1 cellular context compared by ENCODE assay signal in genomic region chr13:49512578-49512977, GRCh38.
TF ChIP-seq lines count a peak whose summit lies in the region.

No MANE protein-coding gene starts in this region.

TF ChIP-seq in liver, 16 proteins besides CTCF, POLR2A, EP300 and RAD21 (continued from another document):
- TF ChIP-seq MAX (IDR thresholded peaks at IDR 0.05) (peak; percentile 54), HNF4A (conservative IDR thresholded peaks at IDR 0.05) (peak; percentile 34 to 48), GABPA (IDR thresholded peaks at IDR 0.05 in 1 of 2, conservative IDR thresholded peaks at IDR 0.05 in 1 of 2) (no peak), FOXA2 (IDR thresholded peaks at IDR 0.05) (no peak), SP1 (IDR thresholded peaks at IDR 0.05) (peak; percentile 22), JUND (IDR thresholded peaks at IDR 0.05) (peak in 1 of 2 donors; percentile 16), ZBTB33 (IDR thresholded peaks at IDR 0.05) (no peak), YY1 (IDR thresholded peaks at IDR 0.05) (no peak), ATF3 (IDR thresholded peaks at IDR 0.05) (no peak), EGR1 (IDR thresholded peaks at IDR 0.05; ENCODE audit: low read depth in 2 of 2) (no peak), HNF4G (IDR thresholded peaks at IDR 0.05) (no peak), FOXA1 (IDR thresholded peaks at IDR 0.05) (no peak)
- TF ChIP-seq, protein P1, sequence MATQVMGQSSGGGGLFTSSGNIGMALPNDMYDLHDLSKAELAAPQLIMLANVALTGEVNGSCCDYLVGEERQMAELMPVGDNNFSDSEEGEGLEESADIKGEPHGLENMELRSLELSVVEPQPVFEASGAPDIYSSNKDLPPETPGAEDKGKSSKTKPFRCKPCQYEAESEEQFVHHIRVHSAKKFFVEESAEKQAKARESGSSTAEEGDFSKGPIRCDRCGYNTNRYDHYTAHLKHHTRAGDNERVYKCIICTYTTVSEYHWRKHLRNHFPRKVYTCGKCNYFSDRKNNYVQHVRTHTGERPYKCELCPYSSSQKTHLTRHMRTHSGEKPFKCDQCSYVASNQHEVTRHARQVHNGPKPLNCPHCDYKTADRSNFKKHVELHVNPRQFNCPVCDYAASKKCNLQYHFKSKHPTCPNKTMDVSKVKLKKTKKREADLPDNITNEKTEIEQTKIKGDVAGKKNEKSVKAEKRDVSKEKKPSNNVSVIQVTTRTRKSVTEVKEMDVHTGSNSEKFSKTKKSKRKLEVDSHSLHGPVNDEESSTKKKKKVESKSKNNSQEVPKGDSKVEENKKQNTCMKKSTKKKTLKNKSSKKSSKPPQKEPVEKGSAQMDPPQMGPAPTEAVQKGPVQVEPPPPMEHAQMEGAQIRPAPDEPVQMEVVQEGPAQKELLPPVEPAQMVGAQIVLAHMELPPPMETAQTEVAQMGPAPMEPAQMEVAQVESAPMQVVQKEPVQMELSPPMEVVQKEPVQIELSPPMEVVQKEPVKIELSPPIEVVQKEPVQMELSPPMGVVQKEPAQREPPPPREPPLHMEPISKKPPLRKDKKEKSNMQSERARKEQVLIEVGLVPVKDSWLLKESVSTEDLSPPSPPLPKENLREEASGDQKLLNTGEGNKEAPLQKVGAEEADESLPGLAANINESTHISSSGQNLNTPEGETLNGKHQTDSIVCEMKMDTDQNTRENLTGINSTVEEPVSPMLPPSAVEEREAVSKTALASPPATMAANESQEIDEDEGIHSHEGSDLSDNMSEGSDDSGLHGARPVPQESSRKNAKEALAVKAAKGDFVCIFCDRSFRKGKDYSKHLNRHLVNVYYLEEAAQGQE (IDR thresholded peaks at IDR 0.05): no peak
